ENCODE assay signal across 1 cellular context in the genomic region with DNA sequence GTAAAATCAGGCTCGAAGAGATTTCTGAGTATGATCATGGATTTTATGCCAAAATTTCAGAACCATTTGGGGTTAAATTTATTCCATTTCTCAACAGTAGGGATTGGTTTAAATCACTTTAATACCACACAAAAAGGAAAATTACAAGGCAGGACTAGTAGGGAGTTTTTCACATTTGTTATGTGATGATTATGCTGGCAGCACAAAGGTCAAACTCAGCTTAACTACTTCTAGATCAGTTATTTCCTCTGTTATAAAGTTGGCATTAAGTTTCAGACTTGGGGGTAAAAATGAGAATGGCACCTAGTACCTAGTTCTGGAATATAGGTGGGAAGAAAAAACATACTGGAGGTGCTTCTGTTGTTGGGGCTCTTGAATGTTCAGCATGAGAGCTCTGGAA.
TF ChIP-seq lines count a peak whose summit lies in the region.

No MANE protein-coding gene starts in this region.

TF ChIP-seq in GM23338, 12 proteins besides CTCF, POLR2A, EP300 and RAD21 (continued from another document):
- TF ChIP-seq, protein P1, sequence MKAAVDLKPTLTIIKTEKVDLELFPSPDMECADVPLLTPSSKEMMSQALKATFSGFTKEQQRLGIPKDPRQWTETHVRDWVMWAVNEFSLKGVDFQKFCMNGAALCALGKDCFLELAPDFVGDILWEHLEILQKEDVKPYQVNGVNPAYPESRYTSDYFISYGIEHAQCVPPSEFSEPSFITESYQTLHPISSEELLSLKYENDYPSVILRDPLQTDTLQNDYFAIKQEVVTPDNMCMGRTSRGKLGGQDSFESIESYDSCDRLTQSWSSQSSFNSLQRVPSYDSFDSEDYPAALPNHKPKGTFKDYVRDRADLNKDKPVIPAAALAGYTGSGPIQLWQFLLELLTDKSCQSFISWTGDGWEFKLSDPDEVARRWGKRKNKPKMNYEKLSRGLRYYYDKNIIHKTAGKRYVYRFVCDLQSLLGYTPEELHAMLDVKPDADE (IDR thresholded peaks at IDR 0.05): no peak
- no peak for TF ChIP-seq CREB1 (CRISPR knock-in tag; IDR thresholded peaks at IDR 0.05; ENCODE audit: low read depth)
